In the genomic region with DNA sequence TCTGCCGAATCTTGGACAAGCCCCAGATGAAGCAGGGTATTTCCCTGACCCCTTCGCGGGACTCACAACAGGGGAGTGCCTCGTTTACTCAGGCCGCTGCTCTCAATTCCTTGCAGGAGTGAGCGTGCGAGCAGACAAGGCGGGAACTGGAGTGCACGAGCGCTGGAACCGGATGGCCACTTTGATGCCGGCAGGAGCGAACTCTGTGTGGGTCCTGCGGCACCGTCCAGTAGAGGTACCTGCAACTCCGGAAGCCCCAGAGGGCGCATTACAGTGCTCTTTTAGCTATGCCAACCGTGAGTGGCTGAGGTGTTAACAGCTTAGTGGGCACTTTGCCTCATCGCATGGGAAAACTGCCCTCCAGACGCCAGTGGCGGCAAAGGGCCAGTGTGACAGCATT, we compare ENCODE assay signal across 22 cellular contexts.
"Had no signal": no experiment of that assay in that cellular context is flagged by ENCODE, and none has a peak within 500 bp of the region (broad histone marks: within the 10 kb centered on the region; RNA-seq: fewer than 3 reads in every experiment).

No MANE protein-coding gene starts in this region.

- H3K4me3 ChIP-seq: coronary artery, heart left ventricle, left lung, lung, neural progenitor cell, pancreas, prostate gland, right lobe of liver, spleen, thoracic aorta, transverse colon had no signal

- H3K4me2 ChIP-seq: neural progenitor cell had no signal

- H3K27me3 ChIP-seq: heart left ventricle, left lung, neural progenitor cell, pancreas, right lobe of liver, spleen, transverse colon had no signal

- ATAC-seq: esophagus mucosa; heart left ventricle; left lung; natural killer cell treated with Interleukin-12 subunit alpha and Interleukin-12 subunit beta and Interleukin-15 and Interleukin-18, amount 100 ng/mL, for 72 hours; pancreas; right lobe of liver; stimulated activated naive B cell treated with anti-CD40 and anti-IgM and Interleukin-4, amounts not matched to agents 10 μg/mL and 1 μg/mL and 100 μg/mL, for 72 hours; stimulated activated naive CD8-positive, alpha-beta T cell treated with anti-CD3 and anti-CD28 coated beads, Interleukin-15, amount 100 ng/mL, for 72 hours had no signal

- DNase-seq: effector CD4-positive, alpha-beta T cell; islet precursor cell; mesenchymal stem cell; midbrain; occipital lobe; right lobe of liver; spleen; stimulated activated CD4-positive, alpha-beta T cell treated with anti-CD3 and anti-CD28 coated beads, Interleukin-2, amount 100 ng/mL, for 24 hours; stimulated activated CD4-positive, alpha-beta T cell treated with anti-CD3 and anti-CD28 coated beads, Interleukin-4, amount 100 ng/mL, for 4 hours; stimulated activated naive B cell treated with anti-CD40 and anti-IgM and Interleukin-4, amounts not matched to agents 10 μg/mL and 1 μg/mL and 100 μg/mL, for 72 hours; stimulated activated naive CD8-positive, alpha-beta T cell treated with anti-CD3 and anti-CD28 coated beads, Interleukin-15, amount 100 ng/mL, for 72 hours; transverse colon had no signal

- H3K27ac ChIP-seq: coronary artery, heart left ventricle, left lung, neural progenitor cell, pancreas, prostate gland, right lobe of liver, spleen, thoracic aorta, transverse colon had no signal

- H2AFZ ChIP-seq: neural progenitor cell had no signal

- H3K27me3 Mint-ChIP-seq: natural killer cell treated with Interleukin-12 subunit alpha and Interleukin-12 subunit beta and Interleukin-15 and Interleukin-18, amount 100 ng/mL, for 72 hours; stimulated activated naive CD8-positive, alpha-beta T cell treated with anti-CD3 and anti-CD28 coated beads, Interleukin-15, amount 100 ng/mL, for 72 hours had no signal

- H3K9ac ChIP-seq: neural progenitor cell had no signal

- H3K36me3 ChIP-seq: heart left ventricle, left lung, neural progenitor cell, pancreas, prostate gland, right lobe of liver, spleen, thoracic aorta, transverse colon had no signal

- H3K27ac Mint-ChIP-seq: natural killer cell treated with Interleukin-12 subunit alpha and Interleukin-12 subunit beta and Interleukin-15 and Interleukin-18, amount 100 ng/mL, for 72 hours; neural progenitor cell; stimulated activated naive B cell treated with anti-CD40 and anti-IgM and Interleukin-4, amounts not matched to agents 10 μg/mL and 1 μg/mL and 100 μg/mL, for 72 hours; stimulated activated naive CD8-positive, alpha-beta T cell treated with anti-CD3 and anti-CD28 coated beads, Interleukin-15, amount 100 ng/mL, for 72 hours had no signal

- H3K36me3 Mint-ChIP-seq: natural killer cell treated with Interleukin-12 subunit alpha and Interleukin-12 subunit beta and Interleukin-15 and Interleukin-18, amount 100 ng/mL, for 72 hours; neural progenitor cell; stimulated activated naive B cell treated with anti-CD40 and anti-IgM and Interleukin-4, amounts not matched to agents 10 μg/mL and 1 μg/mL and 100 μg/mL, for 72 hours had no signal

- H3K9me3 ChIP-seq: heart left ventricle, left lung, pancreas, prostate gland, right lobe of liver, spleen, thoracic aorta, transverse colon had no signal

- H3K4me3 Mint-ChIP-seq: natural killer cell treated with Interleukin-12 subunit alpha and Interleukin-12 subunit beta and Interleukin-15 and Interleukin-18, amount 100 ng/mL, for 72 hours; neural progenitor cell; stimulated activated naive B cell treated with anti-CD40 and anti-IgM and Interleukin-4, amounts not matched to agents 10 μg/mL and 1 μg/mL and 100 μg/mL, for 72 hours; stimulated activated naive CD8-positive, alpha-beta T cell treated with anti-CD3 and anti-CD28 coated beads, Interleukin-15, amount 100 ng/mL, for 72 hours had no signal

- H3K9me3 Mint-ChIP-seq: neural progenitor cell had no signal

- H3K4me1 Mint-ChIP-seq: neural progenitor cell; stimulated activated naive CD8-positive, alpha-beta T cell treated with anti-CD3 and anti-CD28 coated beads, Interleukin-15, amount 100 ng/mL, for 72 hours had no signal

- H3K4me1 ChIP-seq: heart left ventricle, left lung, neural progenitor cell, prostate gland, spleen, transverse colon had no signal
